Comparison of ENCODE assay signal across 16 cellular contexts in genomic region chr7:84113286-84113685, GRCh38.
DNase-seq lines count a peak whose midpoint lies in the region; ATAC-seq and TF ChIP-seq lines count a peak whose summit lies in the region.
"Had no signal": no experiment of that assay in that cellular context is flagged by ENCODE, and none has a peak within 500 bp of the region (broad histone marks: within the 10 kb centered on the region; RNA-seq: fewer than 3 reads in every experiment).

No MANE protein-coding gene starts in this region.

- no peaks in the 10 kb centered on the region for H3K36me3 ChIP-seq in breast epithelium
- H3K36me3 ChIP-seq in mesenchymal stem cell (ENCODE audit: control insufficient read depth in 1 of 2, insufficient read depth in 2 of 2, low read depth in 1 of 2, low read length in 2 of 2), result no peaks in the 10 kb centered on the region
- H3K36me3 ChIP-seq in uterus, result no peaks in the 10 kb centered on the region

- H3K27ac Mint-ChIP-seq in MCF 10A (ENCODE audit: low read depth, unreplicated experiment), result no peak overlapping the region
- no peak overlapping the region for H3K27ac Mint-ChIP-seq in activated CD8-positive, alpha-beta T cell treated with anti-CD3 and anti-CD28 coated beads for 36 hours
- H3K27ac Mint-ChIP-seq: CD8-positive, alpha-beta T cell; immature natural killer cell; T-cell had no signal

- CTCF ChIA-PET in MCF 10A (lab: Yijun Ruan, JAX), result no interaction called here
- CTCF ChIA-PET in activated CD8-positive, alpha-beta T cell treated with anti-CD3 and anti-CD28 coated beads for 36 hours (lab: Charles Lee), result no interaction called here

- no peak overlapping the region for H4K8ac ChIP-seq in mesenchymal stem cell (ENCODE audit: low read length)

- no peak overlapping the region for H2BK5ac ChIP-seq in mesenchymal stem cell (ENCODE audit: low read depth, low read length, poor library complexity, severe bottlenecking)

- H2BK15ac ChIP-seq in mesenchymal stem cell (ENCODE audit: low read depth, poor library complexity, severe bottlenecking), result no peak overlapping the region

- no peak overlapping the region for H3K18ac ChIP-seq in mesenchymal stem cell (ENCODE audit: low read depth in 1 of 2, low read length in 2 of 2)

- H3K9me3 Mint-ChIP-seq in MCF 10A (ENCODE audit: unreplicated experiment), result no peaks in the 10 kb centered on the region
- H3K9me3 Mint-ChIP-seq in activated CD8-positive, alpha-beta T cell treated with anti-CD3 and anti-CD28 coated beads for 36 hours, result no peaks in the 10 kb centered on the region
- peaks cover 5% of the 10 kb centered on the region for H3K9me3 Mint-ChIP-seq in activated T-cell treated with anti-CD3 and anti-CD28 coated beads, Interleukin-2, amount 50 U/mL, for 4 hours
- H3K9me3 Mint-ChIP-seq: CD8-positive, alpha-beta T cell; T-cell had no signal

- H3K23ac ChIP-seq in mesenchymal stem cell (ENCODE audit: low read length in 2 of 2), result no peak overlapping the region

- no peak overlapping the region for H2AK5ac ChIP-seq in mesenchymal stem cell (ENCODE audit: low read length, severe bottlenecking)

- TF ChIP-seq CTCF in breast epithelium (IDR thresholded peaks at IDR 0.05), result no peak
- no peak for TF ChIP-seq CTCF in MCF 10A (IDR thresholded peaks at IDR 0.05; ENCODE audit: unreplicated experiment)
- TF ChIP-seq CTCF in uterus (IDR thresholded peaks at IDR 0.05), result no peak
- no peak for TF ChIP-seq CTCF in activated CD8-positive, alpha-beta T cell treated with anti-CD3 and anti-CD28 coated beads for 36 hours (IDR thresholded peaks at IDR 0.05)

- H3K9ac ChIP-seq in mesenchymal stem cell (ENCODE audit: low read length), result peak overlapping the region; percentile 16

- no peak overlapping the region for H3K4me3 Mint-ChIP-seq in MCF 10A (ENCODE audit: unreplicated experiment)
- no peak overlapping the region for H3K4me3 Mint-ChIP-seq in activated CD8-positive, alpha-beta T cell treated with anti-CD3 and anti-CD28 coated beads for 36 hours
- no peak overlapping the region for H3K4me3 Mint-ChIP-seq in activated T-cell treated with anti-CD3 and anti-CD28 coated beads, Interleukin-2, amount 50 U/mL, for 4 hours
- H3K4me3 Mint-ChIP-seq: CD8-positive, alpha-beta T cell; immature natural killer cell; T-cell had no signal

- H3K4ac ChIP-seq in mesenchymal stem cell (ENCODE audit: low read depth in 1 of 2, low read length in 2 of 2), result no peak overlapping the region

- TF ChIP-seq POLR2A in breast epithelium (IDR thresholded peaks at IDR 0.05) (no peak), uterus (IDR thresholded peaks at IDR 0.05) (no peak)

- H2AFZ ChIP-seq in mesenchymal stem cell (ENCODE audit: low read depth, low read length), result no peak overlapping the region

- no peak overlapping the region for H3K4me3 ChIP-seq in breast epithelium
- peak overlapping the region in 1 of 2 experiments; percentile 34 for H3K4me3 ChIP-seq in mesenchymal stem cell (ENCODE audit: insufficient read depth in 1 of 2, low read depth in 1 of 2, low read length in 2 of 2)
- no peak overlapping the region for H3K4me3 ChIP-seq in uterus

- no peak overlapping the region for H3K4me2 ChIP-seq in mesenchymal stem cell (ENCODE audit: low read length, poor library complexity, severe bottlenecking)

- H3K4me1 ChIP-seq in breast epithelium, result peaks cover 0 to 6% of the 10 kb centered on the region in 2 donors
- no peaks in the 10 kb centered on the region for H3K4me1 ChIP-seq in mesenchymal stem cell (ENCODE audit: control insufficient read depth, insufficient read depth, low read depth, low read length)
- no peaks in the 10 kb centered on the region for H3K4me1 ChIP-seq in uterus

- no TSS peak for BruUV-seq in MCF 10A (replicated peaks; lab: Mats Ljungman, UMichigan)

- H3K36me3 Mint-ChIP-seq in MCF 10A (ENCODE audit: insufficient read depth, unreplicated experiment), result no peaks in the 10 kb centered on the region
- no peaks in the 10 kb centered on the region for H3K36me3 Mint-ChIP-seq in activated CD8-positive, alpha-beta T cell treated with anti-CD3 and anti-CD28 coated beads for 36 hours (ENCODE audit: low read depth)
- no peaks in the 10 kb centered on the region for H3K36me3 Mint-ChIP-seq in activated T-cell treated with anti-CD3 and anti-CD28 coated beads, Interleukin-2, amount 50 U/mL, for 4 hours (ENCODE audit: insufficient read depth)
- H3K36me3 Mint-ChIP-seq: CD8-positive, alpha-beta T cell; immature natural killer cell; T-cell had no signal

- intact Hi-C loops in breast epithelium (cut with DNase I; ENCODE audit: low total_unique reads) (no loop called here), MCF 10A (cut with micrococcal nuclease) (no loop called here), uterus (cut with DNase I; ENCODE audit: low total_unique reads) (no loop called here)
- intact Hi-C loops in activated CD8-positive, alpha-beta T cell treated with anti-CD3 and anti-CD28 coated beads for 36 hours (cut with micrococcal nuclease), result no loop called here

- H3K79me1 ChIP-seq in mesenchymal stem cell (replicated peaks; ENCODE audit: low read length, poor library complexity, severe bottlenecking), result peaks cover 12% of the 10 kb centered on the region

- H3K9me3 ChIP-seq in breast epithelium, result no peaks in the 10 kb centered on the region
- H3K9me3 ChIP-seq in mesenchymal stem cell (ENCODE audit: control insufficient read depth, low read length), result no peaks in the 10 kb centered on the region
- no peaks in the 10 kb centered on the region for H3K9me3 ChIP-seq in uterus

- no peak for ATAC-seq in activated CD8-positive, alpha-beta T cell treated with anti-CD3 and anti-CD28 coated beads for 36 hours
- ATAC-seq in activated T-cell treated with anti-CD3 and anti-CD28 coated beads, Interleukin-2, amount 50 U/mL, for 4 hours, result no peak
- ATAC-seq: CD8-positive, alpha-beta T cell; stimulated activated naive CD8-positive, alpha-beta T cell treated with anti-CD3 and anti-CD28 coated beads, Interleukin-15, Interleukin-2, amounts not matched to agents 100 U/mL and 50 U/mL, for 24 hours; T-cell had no signal

- WGBS in mesenchymal stem cell, result no CpG with 5 or more reads among the region's 2 CpGs

- DNase-seq in breast epithelium (ENCODE audit: low spot score in 2 of 2) (no peak), MCF 10A (ENCODE audit: unreplicated experiment) (no peak), mesenchymal stem cell (no peak), uterus (no peak), NCI-H82 (lab: John Stamatoyannopoulos, UW) (no peak)
- DNase-seq in activated CD8-positive, alpha-beta T cell treated with anti-CD3 and anti-CD28 coated beads for 36 hours, result no peak
- DNase-seq in activated T-cell treated with anti-CD3 and anti-CD28 coated beads, Interleukin-2, amount 50 U/mL, for 4 hours, result no peak
- DNase-seq: 8988T; activated naive CD4-positive, alpha-beta T cell treated with anti-CD3 and anti-CD28 coated beads, Interleukin-2, amount 50 U/mL, for 16 hours; CD8-positive, alpha-beta T cell; immature natural killer cell; KG1; NCI-H1436 treated with DMSO at 0.1 percent for 48 hours; stimulated activated naive CD8-positive, alpha-beta T cell treated with anti-CD3 and anti-CD28 coated beads, Interleukin-15, Interleukin-2, amounts not matched to agents 100 U/mL and 50 U/mL, for 24 hours; T-cell had no signal

- H3K27me3 Mint-ChIP-seq in MCF 10A (ENCODE audit: insufficient read depth, unreplicated experiment), result no peaks in the 10 kb centered on the region
- H3K27me3 Mint-ChIP-seq in activated CD8-positive, alpha-beta T cell treated with anti-CD3 and anti-CD28 coated beads for 36 hours, result no peaks in the 10 kb centered on the region
- H3K27me3 Mint-ChIP-seq in activated T-cell treated with anti-CD3 and anti-CD28 coated beads, Interleukin-2, amount 50 U/mL, for 4 hours (ENCODE audit: low read depth), result no peaks in the 10 kb centered on the region
- H3K27me3 Mint-ChIP-seq: T-cell had no signal

- no peak overlapping the region for H3K14ac ChIP-seq in mesenchymal stem cell (ENCODE audit: low read length in 2 of 2)

- H3K27ac ChIP-seq in breast epithelium (peak overlapping the region; percentile 46 to 76), cingulate gyrus (ENCODE audit: low read depth, low read length) (peak overlapping the region; percentile 21), mesenchymal stem cell (ENCODE audit: low read length, poor library complexity, severe bottlenecking) (peak overlapping the region; percentile 29), uterus (peak overlapping the region; percentile 8 to 19)

- POLR2A ChIA-PET in MCF 10A (lab: Yijun Ruan, JAX), result interaction anchor here (1.1 kb wide), 1 partner anchor 124 kb away, joined by 3 read pairs; no protein-coding TSS in a partner anchor
- POLR2A ChIA-PET in activated CD8-positive, alpha-beta T cell treated with anti-CD3 and anti-CD28 coated beads for 36 hours (lab: Charles Lee), result no interaction called here

- H3K4me1 Mint-ChIP-seq in MCF 10A (ENCODE audit: insufficient read depth, unreplicated experiment), result peaks cover 7% of the 10 kb centered on the region
- no peaks in the 10 kb centered on the region for H3K4me1 Mint-ChIP-seq in activated CD8-positive, alpha-beta T cell treated with anti-CD3 and anti-CD28 coated beads for 36 hours (ENCODE audit: low read depth)
- no peaks in the 10 kb centered on the region for H3K4me1 Mint-ChIP-seq in activated T-cell treated with anti-CD3 and anti-CD28 coated beads, Interleukin-2, amount 50 U/mL, for 4 hours (ENCODE audit: low read depth)
- H3K4me1 Mint-ChIP-seq: immature natural killer cell had no signal

- H2BK120ac ChIP-seq in mesenchymal stem cell (ENCODE audit: low read depth, low read length), result no peak overlapping the region

- no peak overlapping the region for H4K91ac ChIP-seq in mesenchymal stem cell (ENCODE audit: low read length)

- no peak overlapping the region for H2BK12ac ChIP-seq in mesenchymal stem cell (ENCODE audit: low read length in 2 of 2)

- no peaks in the 10 kb centered on the region for H3K27me3 ChIP-seq in breast epithelium
- no peaks in the 10 kb centered on the region for H3K27me3 ChIP-seq in mesenchymal stem cell (ENCODE audit: control insufficient read depth in 1 of 2, insufficient read depth in 1 of 2, low read length in 2 of 2)
- H3K27me3 ChIP-seq in uterus, result no peaks in the 10 kb centered on the region
